In genomic region chr2:223613017-223613950, GRCh38 we compare ENCODE assay signal across 8 cellular contexts. TPM values are rescaled to one million over a fixed set of nuclear protein-coding genes. Genes with fewer than 3 reads are reported as not detected.
DNase-seq lines count a peak whose midpoint lies in the region; ATAC-seq and TF ChIP-seq lines count a peak whose summit lies in the region.

No MANE protein-coding gene starts in this region.

- intact Hi-C loops in colonic mucosa (cut with DNase I), result no loop called here
- intact Hi-C loops in left colon (cut with DNase I, micrococcal nuclease), result no loop called here

- peaks cover 25% of the 10 kb centered on the region for H3K4me1 Mint-ChIP-seq in GM23338

- peak overlapping the region; percentile 7; the same call in 1 of the 2 replicates for H2AFZ ChIP-seq in GM23338

- H3K27ac ChIP-seq in GM23338 (ENCODE audit: low read depth) (no peak overlapping the region), colonic mucosa (no peak overlapping the region), subcutaneous abdominal adipose tissue (ENCODE audit: low read depth, low read length) (peak overlapping the region; percentile 22)

- H3K36me3 Mint-ChIP-seq in GM23338 (ENCODE audit: low read depth), result no peaks in the 10 kb centered on the region

- H3K9ac ChIP-seq in colonic mucosa (ENCODE audit: low read depth in 2 of 2, low read length in 2 of 2), result no peak overlapping the region
- peak overlapping the region in 3 of 5 donors; percentile 4 to 43 (median 12) for H3K9ac ChIP-seq in subcutaneous abdominal adipose tissue (ENCODE audit: low read length in 5 of 5)

- H3K9me2 ChIP-seq in GM23338 (ENCODE audit: insufficient read depth), result no peaks in the 10 kb centered on the region

- peaks cover 73% of the 10 kb centered on the region for H3K27me3 Mint-ChIP-seq in GM23338 (ENCODE audit: insufficient read depth, low read depth, poor library complexity)

- H3K27me3 ChIP-seq in GM23338 (ENCODE audit: insufficient read depth) (peaks cover 72% of the 10 kb centered on the region), colonic mucosa (no peaks in the 10 kb centered on the region), subcutaneous abdominal adipose tissue (ENCODE audit: control insufficient read depth in 5 of 5, insufficient read depth in 4 of 5, low read length in 5 of 5) (no peaks in the 10 kb centered on the region)

- no peak overlapping the region for H3K27ac Mint-ChIP-seq in GM23338

- H3K79me2 ChIP-seq in GM23338 (replicated peaks; ENCODE audit: insufficient read depth), result no peaks in the 10 kb centered on the region

- H3K36me3 ChIP-seq in GM23338 (ENCODE audit: insufficient read depth) (no peaks in the 10 kb centered on the region), colonic mucosa (no peaks in the 10 kb centered on the region), subcutaneous abdominal adipose tissue (ENCODE audit: control insufficient read depth in 5 of 5, insufficient read depth in 5 of 5, low read length in 5 of 5) (no peaks in the 10 kb centered on the region)

- no peaks in the 10 kb centered on the region; the same call in 1 of the 2 replicates for H3F3A ChIP-seq in GM23338 (replicated peaks; ENCODE audit: low read depth)

- ATAC-seq in GM23338 (peak; percentile 92), left colon (peak; percentile 52), HG02763 (IDR thresholded peaks at IDR 0.05; ENCODE audit: unreplicated experiment) (no peak), HG03039 (IDR thresholded peaks at IDR 0.05; ENCODE audit: unreplicated experiment) (no peak)

- DNase-seq in GM23338 (ENCODE audit: low spot score) (peak; percentile 82), NCI-H510A (lab: John Stamatoyannopoulos, UW) (peak; percentile 68), colonic mucosa (peak; percentile 52), left colon (peak; percentile 40 to 51)
- DNase-seq in stimulated activated CD8-positive, alpha-beta memory T cell treated with anti-CD3 and anti-CD28 coated beads, Interleukin-4, amount 100 ng/mL, for 48 hours, result no peak

- H3K9me3 ChIP-seq in colonic mucosa (no peaks in the 10 kb centered on the region), subcutaneous abdominal adipose tissue (ENCODE audit: control insufficient read depth in 5 of 5, low read length in 5 of 5) (no peaks in the 10 kb centered on the region)

- H3K4me3 Mint-ChIP-seq in GM23338, result peak overlapping the region; percentile 68

- no peaks in the 10 kb centered on the region for H3K9me3 Mint-ChIP-seq in GM23338

- H4K20me1 ChIP-seq in GM23338 (replicated peaks; ENCODE audit: insufficient read depth), result peaks cover 13% of the 10 kb centered on the region; the same call in 1 of the 2 replicates

- H3K4me3 ChIP-seq in GM23338 (peak overlapping the region; percentile 45), colonic mucosa (no peak overlapping the region), subcutaneous abdominal adipose tissue (ENCODE audit: low read depth in 1 of 5, low read length in 5 of 5) (peak overlapping the region; percentile 51 to 64 (median 55))

- TF ChIP-seq CTCF in GM23338 (conservative IDR thresholded peaks at IDR 0.05; ENCODE audit: low read depth in 2 of 2), result no peak
- no peak for TF ChIP-seq CTCF in colonic mucosa (IDR thresholded peaks at IDR 0.05)

- H3K4me2 ChIP-seq in GM23338, result peak overlapping the region; percentile 72

- peaks cover 5% of the 10 kb centered on the region; the same call in 1 of the 2 replicates for H3K4me1 ChIP-seq in GM23338 (ENCODE audit: insufficient read depth)
- no peaks in the 10 kb centered on the region for H3K4me1 ChIP-seq in colonic mucosa
- H3K4me1 ChIP-seq in subcutaneous abdominal adipose tissue (ENCODE audit: control insufficient read depth in 5 of 5, insufficient read depth in 5 of 5, low read length in 5 of 5), result peaks cover 0 to 13% (median 10%) of the 10 kb centered on the region in 5 donors

TF ChIP-seq in GM23338, 12 proteins besides CTCF, POLR2A, EP300 and RAD21:
- TF ChIP-seq CREB1 (CRISPR knock-in tag; IDR thresholded peaks at IDR 0.05; ENCODE audit: low read depth) (0 out of 2 replicates have a peak, but pooled peaks have one; percentile 3), EZH2 (IDR thresholded peaks at IDR 0.05; ENCODE audit: low read depth, unreplicated experiment) (no peak)

RNA-seq across cellular contexts. Expression of gene SCG2, which starts 11.1 kb away (rescaled TPM):
- 0.31 TPM in 2 replicates for total RNA-seq in GM23338 (2014; rRNA removed; shearing (Covaris generic))
- 0.18 TPM in 1 of 2 replicates, not detected in the other for polyA plus RNA-seq in GM23338 (2016; fragmentation: Nextera tagmentation; extraction: Ambion mirVana)
- total RNA-seq in colonic mucosa (1 to 10 TPM; 2.9 to 4.1 TPM), left colon (1 to 10 TPM; 2.7 to 6.7 TPM)

Comparison
In these comparisons a context has a peak if more than half of its experiments do, and no peak if none do; other contexts are left out.
1. ATAC-seq: peak in GM23338 (single experiment) and left colon (single experiment); none in HG02763 (single experiment) and HG03039 (single experiment).
2. H3K9ac ChIP-seq: peak in subcutaneous abdominal adipose tissue (3 of 5); none in colonic mucosa (0 of 2).